19 cellular contexts compared by ENCODE assay signal in genomic region chr4:17081157-17081556, GRCh38.
"Had no signal": no experiment of that assay in that cellular context is flagged by ENCODE, and none has a peak within 500 bp of the region (broad histone marks: within the 10 kb centered on the region; RNA-seq: fewer than 3 reads in every experiment).

No MANE protein-coding gene starts in this region.

- H3K27me3 ChIP-seq: colonic mucosa, hepatocyte, vagina had no signal

- H3K4me3 ChIP-seq: colonic mucosa, hepatocyte, lung, mucosa of descending colon, pancreas, vagina had no signal

- H3K79me2 ChIP-seq: hepatocyte had no signal

- H3K9me3 ChIP-seq: colonic mucosa, mucosa of descending colon, pancreas, vagina had no signal

- H3K27me3 Mint-ChIP-seq: progenitor cell of endocrine pancreas had no signal

- H3K4me1 Mint-ChIP-seq: naive thymus-derived CD8-positive, alpha-beta T cell had no signal

- H3K4me2 ChIP-seq: hepatocyte had no signal

- H2AFZ ChIP-seq: hepatocyte had no signal

- DNase-seq: colonic mucosa; dermis blood vessel endothelial cell; foreskin melanocyte; head of caudate nucleus; left colon; left ventricle myocardium superior; mucosa of descending colon; naive thymus-derived CD8-positive, alpha-beta T cell; nucleus accumbens; pancreas; right cardiac atrium; small intestine; stimulated activated CD4-positive, alpha-beta T cell treated with anti-CD3 and anti-CD28 coated beads, Interleukin-2, amount 100 ng/mL, for 48 hours; stimulated activated naive CD4-positive, alpha-beta T cell treated with Interleukin-2 at 50 U/mL for 16 hours; trophoblast cell had no signal

- H3K36me3 ChIP-seq: colonic mucosa, pancreas, vagina had no signal

- H3K4me3 Mint-ChIP-seq: naive thymus-derived CD8-positive, alpha-beta T cell had no signal

- H3K4me1 ChIP-seq: colonic mucosa, pancreas, vagina had no signal

- H3K27ac ChIP-seq: colonic mucosa, hepatocyte, pancreas, vagina had no signal
